Comparison of ENCODE assay signal across 11 cellular contexts in the genomic region with DNA sequence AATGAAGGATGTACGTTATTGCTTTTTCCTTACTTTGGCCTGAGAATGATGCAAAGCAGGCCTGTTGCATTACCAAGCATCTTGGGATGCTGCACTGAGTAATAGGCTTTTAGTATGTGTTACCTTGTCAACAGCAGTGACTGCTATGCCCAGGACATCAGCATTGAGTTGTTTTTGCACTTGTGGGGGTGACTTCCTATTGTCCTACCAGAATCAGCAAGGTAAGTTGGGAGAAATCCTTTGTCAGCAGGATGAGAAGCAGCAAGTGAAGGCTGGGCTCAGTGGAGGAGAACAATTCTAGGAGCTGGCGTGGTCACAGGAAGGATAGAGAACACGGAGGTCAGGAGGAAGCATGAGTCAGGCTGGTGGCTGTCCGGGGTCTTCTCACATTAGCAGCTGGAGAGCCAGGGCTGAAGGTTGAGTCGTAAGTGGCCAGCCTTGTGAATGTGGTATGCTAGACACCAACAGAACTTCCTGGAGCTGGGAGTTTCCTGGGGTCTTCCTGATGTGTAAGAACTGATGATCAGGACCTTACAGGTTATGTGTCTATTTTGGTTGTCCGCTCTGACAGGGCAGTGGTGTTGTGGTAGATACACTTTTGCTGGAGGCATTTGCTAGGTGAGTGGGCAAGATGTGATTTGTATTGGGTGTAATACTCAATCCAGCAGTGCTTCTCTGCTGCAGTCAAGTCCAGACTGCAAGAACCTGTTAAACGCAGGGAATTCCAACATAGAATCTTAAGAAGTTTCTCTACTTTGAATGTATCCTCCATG.
A peak's percentile ranks its signal among the peaks of the same experiment; 100 is the strongest.
DNase-seq lines count a peak whose midpoint lies in the region; ATAC-seq, FAIRE-seq and TF ChIP-seq lines count a peak whose summit lies in the region.
"Had no signal": no experiment of that assay in that cellular context is flagged by ENCODE, and none has a peak within 500 bp of the region (broad histone marks: within the 10 kb centered on the region; RNA-seq: fewer than 3 reads in every experiment).

No MANE protein-coding gene starts in this region.

- CTCF ChIA-PET in activated naive CD4-positive, alpha-beta T cell treated with anti-CD3 and anti-CD28 coated beads for 36 hours (lab: Charles Lee) = no interaction called here
- CTCF ChIA-PET in CD4-positive, alpha-beta memory T cell (lab: Charles Lee; ENCODE audit: partially characterized antibody) = interaction anchor here (1.0 kb wide), 1 partner anchor 10 kb away, joined by 3 read pairs; no protein-coding TSS in a partner anchor

- ATAC-seq in natural killer cell = peak; percentile 55 to 75 (median 62)
- no peak for ATAC-seq in GM21737 (IDR thresholded peaks at IDR 0.05; ENCODE audit: unreplicated experiment)
- ATAC-seq in naive thymus-derived CD8-positive, alpha-beta T cell = no peak
- ATAC-seq: activated CD8-positive, alpha-beta memory T cell treated with anti-CD3 and anti-CD28 coated beads, Interleukin-2, amount 10 ng/mL, durations not matched to agents 7 days and 5 days had no signal

- H3K9ac ChIP-seq in KMS-11 = no peak overlapping the region

- POLR2A ChIA-PET in naive thymus-derived CD8-positive, alpha-beta T cell (lab: Charles Lee) = interaction anchor here (0.7 to 1.5 kb wide), 2 partner anchors 15 to 42 kb away, joined by 3 to 5 read pairs; no protein-coding TSS in a partner anchor
- POLR2A ChIA-PET in CD4-positive, alpha-beta memory T cell (lab: Charles Lee; ENCODE audit: partially characterized antibody) = no interaction called here

- peaks cover 94% of the 10 kb centered on the region for H3K4me1 ChIP-seq in KMS-11 (ENCODE audit: low read depth, poor library complexity, severe bottlenecking)
- peaks cover 3% of the 10 kb centered on the region for H3K4me1 ChIP-seq in CD4-positive, alpha-beta memory T cell (ENCODE audit: insufficient read depth, low read length)

- peak overlapping the region; percentile 59 to 93 for H3K27ac Mint-ChIP-seq in natural killer cell
- no peak overlapping the region for H3K27ac Mint-ChIP-seq in activated naive CD4-positive, alpha-beta T cell treated with anti-CD3 and anti-CD28 coated beads for 36 hours
- H3K27ac Mint-ChIP-seq in naive thymus-derived CD8-positive, alpha-beta T cell = peak overlapping the region in 4 of 10 donors; percentile 0 to 50 (median 17)
- H3K27ac Mint-ChIP-seq in CD4-positive, alpha-beta memory T cell = peak overlapping the region in 3 of 7 donors; percentile 1 to 71 (median 48)
- H3K27ac Mint-ChIP-seq: activated CD8-positive, alpha-beta memory T cell treated with anti-CD3 and anti-CD28 coated beads, Interleukin-2, amount 10 ng/mL, durations not matched to agents 7 days and 5 days had no signal

- peaks cover 57 to 65% of the 10 kb centered on the region in 2 donors for H3K4me1 Mint-ChIP-seq in natural killer cell
- H3K4me1 Mint-ChIP-seq in activated naive CD4-positive, alpha-beta T cell treated with anti-CD3 and anti-CD28 coated beads for 36 hours (ENCODE audit: low read depth) = peaks cover 16% of the 10 kb centered on the region
- H3K4me1 Mint-ChIP-seq in naive thymus-derived CD8-positive, alpha-beta T cell = peaks cover 10 to 35% (median 17%) of the 10 kb centered on the region in 4 donors
- peaks cover 17 to 24% (median 19%) of the 10 kb centered on the region in 4 donors for H3K4me1 Mint-ChIP-seq in CD4-positive, alpha-beta memory T cell

- H3K4me2 ChIP-seq in KMS-11 = peak overlapping the region; percentile 31

- FAIRE-seq in bronchial epithelial cell (lab: Jason Lieb, UNC) = no peak

- intact Hi-C loops in natural killer cell (cut with micrococcal nuclease) = no loop called here
- intact Hi-C loops in activated naive CD4-positive, alpha-beta T cell treated with anti-CD3 and anti-CD28 coated beads for 36 hours (cut with micrococcal nuclease) = no loop called here
- intact Hi-C loops in CD4-positive, alpha-beta memory T cell (cut with micrococcal nuclease) = no loop called here

- H3K36me3 Mint-ChIP-seq in natural killer cell = no peaks in the 10 kb centered on the region
- peaks cover 6% of the 10 kb centered on the region for H3K36me3 Mint-ChIP-seq in activated naive CD4-positive, alpha-beta T cell treated with anti-CD3 and anti-CD28 coated beads for 36 hours (ENCODE audit: low read depth)
- H3K36me3 Mint-ChIP-seq in naive thymus-derived CD8-positive, alpha-beta T cell = peaks cover 0 to 7% (median 6%) of the 10 kb centered on the region in 3 donors
- peaks cover 2 to 13% of the 10 kb centered on the region in 2 donors for H3K36me3 Mint-ChIP-seq in CD4-positive, alpha-beta memory T cell

- peak; percentile 83 for DNase-seq in ELR (ENCODE audit: low read depth)
- peak; percentile 46 for DNase-seq in bronchial epithelial cell (ENCODE audit: low read depth)
- DNase-seq in natural killer cell = peak; percentile 38
- DNase-seq in activated naive CD4-positive, alpha-beta T cell treated with anti-CD3 and anti-CD28 coated beads for 36 hours = no peak
- no peak for DNase-seq in naive thymus-derived CD8-positive, alpha-beta T cell
- DNase-seq in CD4-positive, alpha-beta memory T cell = no peak
- DNase-seq: activated CD8-positive, alpha-beta memory T cell treated with anti-CD3 and anti-CD28 coated beads, Interleukin-2, amount 10 ng/mL, durations not matched to agents 7 days and 5 days; NCI-H2171; stimulated activated CD4-positive, alpha-beta T cell treated with anti-CD3 and anti-CD28 coated beads, Interleukin-12 subunit alpha, Interleukin-12 subunit beta, amount 100 ng/mL, for 4 hours had no signal

- H3K27ac ChIP-seq in KMS-11 = peak overlapping the region; percentile 21; the same call in 1 of the 2 replicates
- no peak overlapping the region for H3K27ac ChIP-seq in CD4-positive, alpha-beta memory T cell (ENCODE audit: low read depth, low read length)

- H3K9me3 ChIP-seq in CD4-positive, alpha-beta memory T cell (ENCODE audit: control insufficient read depth in 1 of 2, low read length in 2 of 2) = no peaks in the 10 kb centered on the region

- no peak overlapping the region for H3K4me3 ChIP-seq in KMS-11 (IDR thresholded peaks at IDR 0.05; ENCODE audit: insufficient read depth, low read depth, low read length)
- no peak overlapping the region for H3K4me3 ChIP-seq in bronchial epithelial cell (ENCODE audit: low read depth, low read length)
- H3K4me3 ChIP-seq in CD4-positive, alpha-beta memory T cell (ENCODE audit: low read length in 2 of 2) = no peak overlapping the region

- TF ChIP-seq CTCF in KMS-11 (conservative IDR thresholded peaks at IDR 0.05; ENCODE audit: low read depth, low read length) (no peak), bronchial epithelial cell (IDR thresholded peaks at IDR 0.05; ENCODE audit: insufficient read depth, low read length, severe bottlenecking) (no peak), natural killer cell (IDR thresholded peaks at IDR 0.05) (no peak)

- peak overlapping the region; percentile 45 for H3K4me3 Mint-ChIP-seq in natural killer cell
- no peak overlapping the region for H3K4me3 Mint-ChIP-seq in activated naive CD4-positive, alpha-beta T cell treated with anti-CD3 and anti-CD28 coated beads for 36 hours
- H3K4me3 Mint-ChIP-seq in naive thymus-derived CD8-positive, alpha-beta T cell = peak overlapping the region in 1 of 10 donors; percentile 21
- no peak overlapping the region for H3K4me3 Mint-ChIP-seq in CD4-positive, alpha-beta memory T cell
- H3K4me3 Mint-ChIP-seq: activated CD8-positive, alpha-beta memory T cell treated with anti-CD3 and anti-CD28 coated beads, Interleukin-2, amount 10 ng/mL, durations not matched to agents 7 days and 5 days had no signal

- H3K27me3 ChIP-seq in KMS-11 (ENCODE audit: insufficient read depth, low read depth) (no peaks in the 10 kb centered on the region), bronchial epithelial cell (ENCODE audit: control insufficient read depth, insufficient read depth, low read length) (no peaks in the 10 kb centered on the region)
- H3K27me3 ChIP-seq in CD4-positive, alpha-beta memory T cell (ENCODE audit: insufficient read depth, low read length) = no peaks in the 10 kb centered on the region

- H3K79me2 ChIP-seq in KMS-11 (ENCODE audit: insufficient read depth, low read depth) = peaks cover 99% of the 10 kb centered on the region

- H3K27me3 Mint-ChIP-seq in natural killer cell (ENCODE audit: low read depth in 2 of 2) = no peaks in the 10 kb centered on the region
- H3K27me3 Mint-ChIP-seq in activated naive CD4-positive, alpha-beta T cell treated with anti-CD3 and anti-CD28 coated beads for 36 hours (ENCODE audit: low read depth) = no peaks in the 10 kb centered on the region
- H3K27me3 Mint-ChIP-seq in naive thymus-derived CD8-positive, alpha-beta T cell = no peaks in the 10 kb centered on the region
- no peaks in the 10 kb centered on the region for H3K27me3 Mint-ChIP-seq in CD4-positive, alpha-beta memory T cell
- H3K27me3 Mint-ChIP-seq: activated CD8-positive, alpha-beta memory T cell treated with anti-CD3 and anti-CD28 coated beads, Interleukin-2, amount 10 ng/mL, durations not matched to agents 7 days and 5 days had no signal

- H2AFZ ChIP-seq in KMS-11 (ENCODE audit: low read depth) = no peak overlapping the region

- no peaks in the 10 kb centered on the region for H3K36me3 ChIP-seq in KMS-11 (ENCODE audit: insufficient read depth)
- H3K36me3 ChIP-seq in bronchial epithelial cell (ENCODE audit: control insufficient read depth, insufficient read depth, low read length) = no peaks in the 10 kb centered on the region
- H3K36me3 ChIP-seq in CD4-positive, alpha-beta memory T cell (ENCODE audit: insufficient read depth, low read length) = no peaks in the 10 kb centered on the region

- 0 out of 2 replicates have a peak, but pooled peaks cover 8% of the 10 kb centered on the region for H4K20me1 ChIP-seq in KMS-11 (ENCODE audit: insufficient read depth)

- H3K9me3 Mint-ChIP-seq in natural killer cell = no peaks in the 10 kb centered on the region
- H3K9me3 Mint-ChIP-seq in activated naive CD4-positive, alpha-beta T cell treated with anti-CD3 and anti-CD28 coated beads for 36 hours = no peaks in the 10 kb centered on the region
- no peaks in the 10 kb centered on the region for H3K9me3 Mint-ChIP-seq in naive thymus-derived CD8-positive, alpha-beta T cell
- peaks cover 0 to 5% (median 0%) of the 10 kb centered on the region in 8 donors for H3K9me3 Mint-ChIP-seq in CD4-positive, alpha-beta memory T cell

Comparison
In these comparisons a context has a peak if more than half of its experiments do, and no peak if none do; other contexts are left out.
1. DNase-seq: peak in ELR (single experiment), bronchial epithelial cell (single experiment) and natural killer cell (single experiment); none in activated naive CD4-positive, alpha-beta T cell treated with anti-CD3 and anti-CD28 coated beads for 36 hours (single experiment), naive thymus-derived CD8-positive, alpha-beta T cell (0 of 10) and CD4-positive, alpha-beta memory T cell (0 of 5).
2. ATAC-seq: peak in natural killer cell (3 of 3); none in GM21737 (single experiment) and naive thymus-derived CD8-positive, alpha-beta T cell (0 of 2).